Comparison of ENCODE assay signal across 8 cellular contexts in the genomic region with DNA sequence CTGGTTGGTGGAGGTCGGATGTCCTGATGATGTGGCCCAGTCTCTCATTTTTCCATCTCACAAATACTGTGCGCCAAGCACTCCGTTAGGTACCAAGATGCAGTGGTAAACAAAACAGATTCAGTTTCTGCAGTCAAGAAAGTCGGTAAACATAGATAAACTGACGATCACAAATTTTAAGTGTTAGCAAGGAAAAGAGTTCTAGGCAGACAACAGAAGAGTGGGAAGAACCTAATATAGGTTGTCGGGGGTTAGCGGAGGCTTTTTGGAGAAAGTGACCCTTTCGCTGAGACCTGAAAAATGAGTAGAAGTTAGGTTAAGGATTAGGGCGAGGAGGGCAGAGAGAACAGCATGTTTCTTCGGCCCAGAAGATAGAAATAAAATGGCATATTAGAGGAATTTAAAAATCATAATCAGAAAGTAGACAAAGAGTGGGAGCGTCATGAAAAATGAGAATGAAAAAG. TPM values are rescaled to one million over a fixed set of nuclear protein-coding genes. Genes with fewer than 3 reads are reported as not detected.
DNase-seq lines count a peak whose midpoint lies in the region; ATAC-seq and TF ChIP-seq lines count a peak whose summit lies in the region.

No MANE protein-coding gene starts in this region.

- H2AFZ ChIP-seq in DND-41 (ENCODE audit: low read depth, low read length) (peak overlapping the region; percentile 85), parathyroid adenoma (peak overlapping the region; percentile 91)

- ATAC-seq in DND-41 (ENCODE audit: insufficient read depth, low read depth) (no peak), Panc1 (no peak)

- H4K20me1 ChIP-seq in DND-41 (ENCODE audit: insufficient read depth, low read length): peaks cover 11% of the 10 kb centered on the region; the same call in 1 of the 2 replicates

- H3K27ac ChIP-seq in DND-41 (ENCODE audit: low read length) (peak overlapping the region; percentile 87), Panc1 (ENCODE audit: low read length) (peak overlapping the region; percentile 98), esophagus (ENCODE audit: low read depth in 2 of 2, low read length in 1 of 2) (peak overlapping the region; percentile 65 to 87), parathyroid adenoma (peak overlapping the region; percentile 76)

- no peak for DNase-seq in DND-41
- no peak for DNase-seq in Panc1 (ENCODE audit: low read depth, low spot score)
- DNase-seq in NCI-H128 (lab: John Stamatoyannopoulos, UW; ENCODE audit: unreplicated experiment): no peak
- no peak for DNase-seq in NCI-H748 (lab: John Stamatoyannopoulos, UW; ENCODE audit: unreplicated experiment)
- no peak for DNase-seq in SK-N-DZ (ENCODE audit: low spot score)
- no peak for DNase-seq in AG20443 (ENCODE audit: low spot score)

- H3K4me2 ChIP-seq in DND-41 (ENCODE audit: insufficient read depth, low read length) (peak overlapping the region; percentile 92), parathyroid adenoma (ENCODE audit: low read length) (peak overlapping the region; percentile 89)

- in situ Hi-C loops in Panc1 (cut with HindIII; ENCODE audit: low pct_unique_long_range_greater_than_20kb, low sequenced_read_pairs): no loop called here

- POLR2A ChIA-PET in Panc1 (lab: Charles Lee): no interaction called here

- H3K9ac ChIP-seq in DND-41 (ENCODE audit: low read depth, low read length) (peak overlapping the region; percentile 74), parathyroid adenoma (no peak overlapping the region)

- WGBS in esophagus, 2 donors: 4% methylated on average over 11 of the region's 11 CpGs

- peak overlapping the region; percentile 78 to 94 for H3K4me3 ChIP-seq in DND-41 (ENCODE audit: low read depth in 1 of 2, low read length in 2 of 2)
- peak overlapping the region; percentile 95 to 100 for H3K4me3 ChIP-seq in Panc1 (ENCODE audit: low read depth in 2 of 2, low read length in 2 of 2)
- peak overlapping the region; percentile 92 to 94 for H3K4me3 ChIP-seq in esophagus (ENCODE audit: low read depth in 1 of 2, low read length in 2 of 2)
- H3K4me3 ChIP-seq in parathyroid adenoma (ENCODE audit: low read depth, low read length): peak overlapping the region; percentile 84

- H3K79me2 ChIP-seq in DND-41 (ENCODE audit: insufficient read depth, low read length) (peaks cover 86% of the 10 kb centered on the region), parathyroid adenoma (peaks cover 69% of the 10 kb centered on the region)

- TSS peak; percentile 89 for BruUV-seq in Panc1 (replicated peaks; lab: Mats Ljungman, UMichigan)

- H3K9me3 ChIP-seq in DND-41 (ENCODE audit: insufficient read depth, low read length, severe bottlenecking) (no peaks in the 10 kb centered on the region), Panc1 (ENCODE audit: control insufficient read depth, insufficient read depth, low read depth, low read length) (no peaks in the 10 kb centered on the region), esophagus (ENCODE audit: control insufficient read depth in 2 of 2, insufficient read depth in 1 of 2, low read depth in 1 of 2, low read length in 1 of 2) (no peaks in the 10 kb centered on the region), parathyroid adenoma (ENCODE audit: control insufficient read depth, low read length) (no peaks in the 10 kb centered on the region)

- H3K27me3 ChIP-seq in DND-41 (ENCODE audit: insufficient read depth, low read length, poor library complexity): no peaks in the 10 kb centered on the region
- no peaks in the 10 kb centered on the region for H3K27me3 ChIP-seq in Panc1 (ENCODE audit: control insufficient read depth, insufficient read depth, low read length)
- no peaks in the 10 kb centered on the region for H3K27me3 ChIP-seq in esophagus (ENCODE audit: control insufficient read depth in 1 of 2, insufficient read depth in 2 of 2, low read length in 2 of 2)
- H3K27me3 ChIP-seq in parathyroid adenoma (ENCODE audit: control insufficient read depth, insufficient read depth, low read length): no peaks in the 10 kb centered on the region

- TF ChIP-seq CTCF in DND-41 (IDR thresholded peaks at IDR 0.05; ENCODE audit: borderline replicate concordance, extremely low read depth, low read length, poor library complexity, severe bottlenecking) (no peak), Panc1 (IDR thresholded peaks at IDR 0.05) (no peak), parathyroid adenoma (IDR thresholded peaks at IDR 0.05) (no peak)

- CTCF ChIA-PET in Panc1 (lab: Charles Lee): no interaction called here

- intact Hi-C loops in Panc1 (cut with micrococcal nuclease; ENCODE audit: unreplicated experiment): no loop called here

- H3K36me3 ChIP-seq in DND-41 (ENCODE audit: insufficient read depth, low read length) (peaks cover 31% of the 10 kb centered on the region), Panc1 (ENCODE audit: control insufficient read depth, insufficient read depth, low read length) (peaks cover 17% of the 10 kb centered on the region), esophagus (ENCODE audit: control insufficient read depth in 2 of 2, insufficient read depth in 2 of 2, low read length in 1 of 2) (no peaks in the 10 kb centered on the region), parathyroid adenoma (ENCODE audit: control insufficient read depth, insufficient read depth, low read length) (no peaks in the 10 kb centered on the region)

- H3K4me1 ChIP-seq in DND-41 (ENCODE audit: insufficient read depth, low read length): peaks cover 43% of the 10 kb centered on the region
- peaks cover 4% of the 10 kb centered on the region; the same call in 1 of the 2 replicates for H3K4me1 ChIP-seq in Panc1 (ENCODE audit: control insufficient read depth, insufficient read depth, low read length)
- no peaks in the 10 kb centered on the region for H3K4me1 ChIP-seq in esophagus (ENCODE audit: control insufficient read depth in 2 of 2, insufficient read depth in 2 of 2, low read length in 1 of 2)
- H3K4me1 ChIP-seq in parathyroid adenoma: peaks cover 3% of the 10 kb centered on the region

RNA-seq across cellular contexts. Expression of gene ORC3, which starts 0.5 kb away (rescaled TPM):
- 36.9 TPM for total RNA-seq in Panc1 (2021; ENCODE audit: unreplicated experiment)
- 19.1 TPM for polyA plus RNA-seq in Panc1 (2012; ENCODE audit: insufficient read length)
- 1 to 10 TPM; 8.1 to 8.5 TPM for polyA plus RNA-seq in esophagus
- 117 and 126 TPM in 2 replicates for polyA plus RNA-seq in SK-N-DZ (2014; cell fraction: cytosol; rRNA removed)
- 70.7 and 131 TPM in 2 replicates for polyA plus RNA-seq in SK-N-DZ (2014; cell fraction: nucleus; rRNA removed)

RNA-seq across cellular contexts. Expression of gene RARS2, which starts 0.7 kb away (rescaled TPM):
- total RNA-seq in Panc1 (2021; ENCODE audit: unreplicated experiment): 38.3 TPM
- 23.5 TPM for polyA plus RNA-seq in Panc1 (2012; ENCODE audit: insufficient read length)
- polyA plus RNA-seq in esophagus: 10 to 100 TPM in 1 of 2 donors, 1 to 10 TPM in 1; 7.9 to 16.1 TPM
- polyA plus RNA-seq in SK-N-DZ (2014; cell fraction: cytosol; rRNA removed): 42.3 and 43.8 TPM in 2 replicates
- polyA plus RNA-seq in SK-N-DZ (2014; cell fraction: nucleus; rRNA removed): 30.6 and 43.7 TPM in 2 replicates
